1 cellular context compared by ENCODE assay signal in the genomic region with DNA sequence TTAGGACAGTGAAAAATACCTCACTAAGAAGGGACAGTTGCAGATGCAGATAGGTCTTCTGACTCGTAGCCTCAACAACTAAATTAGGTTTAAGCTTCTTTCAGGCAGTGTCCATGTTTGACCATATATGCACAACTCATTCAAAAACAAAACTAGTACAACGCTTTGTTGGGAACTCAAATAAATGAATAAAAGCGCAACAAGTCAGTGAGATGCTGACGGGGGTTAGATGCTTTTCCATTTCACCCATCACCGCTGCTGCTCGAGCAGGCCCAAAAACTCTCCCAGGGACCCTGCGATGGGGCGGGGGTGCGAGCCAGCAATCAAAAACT.
TF ChIP-seq lines count a peak whose summit lies in the region.

No MANE protein-coding gene starts in this region.

TF ChIP-seq in H1, 55 proteins besides CTCF, POLR2A, EP300 and RAD21:
- TF ChIP-seq GTF2F1 (IDR thresholded peaks at IDR 0.05; ENCODE audit: borderline replicate concordance, low read depth, low read length), result no peak
- TF ChIP-seq CEBPB (IDR thresholded peaks at IDR 0.05; ENCODE audit: low read depth, low read length), result no peak
- TF ChIP-seq HDAC2 (IDR thresholded peaks at IDR 0.05; ENCODE audit: borderline replicate concordance in 1 of 2, low read depth in 2 of 2, low read length in 2 of 2), result no peak
- no peak for TF ChIP-seq NRF1 (IDR thresholded peaks at IDR 0.05; ENCODE audit: low read depth, low read length)
- no peak for TF ChIP-seq BACH1 (IDR thresholded peaks at IDR 0.05; ENCODE audit: low read length)
- TF ChIP-seq TBP (IDR thresholded peaks at IDR 0.05; ENCODE audit: low read depth, low read length), result no peak
- no peak for TF ChIP-seq TCF12 (IDR thresholded peaks at IDR 0.05; ENCODE audit: low read depth, low read length)
- TF ChIP-seq SRF (IDR thresholded peaks at IDR 0.05; ENCODE audit: low read depth, low read length), result no peak
- no peak for TF ChIP-seq RFX5 (IDR thresholded peaks at IDR 0.05; ENCODE audit: borderline replicate concordance, low read depth, low read length)
- no peak for TF ChIP-seq RBBP5 (IDR thresholded peaks at IDR 0.05; ENCODE audit: borderline replicate concordance, low read depth, low read length)
- no peak for TF ChIP-seq SIRT6 (IDR thresholded peaks at IDR 0.05; ENCODE audit: low read length)
- no peak for TF ChIP-seq EGR1 (IDR thresholded peaks at IDR 0.05; ENCODE audit: borderline replicate concordance, low read depth, low read length)
- TF ChIP-seq ASH2L (IDR thresholded peaks at IDR 0.05; ENCODE audit: low read length), result no peak
- no peak for TF ChIP-seq POLR2AphosphoS5 (IDR thresholded peaks at IDR 0.05; ENCODE audit: low read depth, low read length)
- no peak for TF ChIP-seq TAF7 (optimal IDR thresholded peaks at IDR 0.05; ENCODE audit: borderline replicate concordance, low read depth, low read length)
- TF ChIP-seq, protein P1, sequence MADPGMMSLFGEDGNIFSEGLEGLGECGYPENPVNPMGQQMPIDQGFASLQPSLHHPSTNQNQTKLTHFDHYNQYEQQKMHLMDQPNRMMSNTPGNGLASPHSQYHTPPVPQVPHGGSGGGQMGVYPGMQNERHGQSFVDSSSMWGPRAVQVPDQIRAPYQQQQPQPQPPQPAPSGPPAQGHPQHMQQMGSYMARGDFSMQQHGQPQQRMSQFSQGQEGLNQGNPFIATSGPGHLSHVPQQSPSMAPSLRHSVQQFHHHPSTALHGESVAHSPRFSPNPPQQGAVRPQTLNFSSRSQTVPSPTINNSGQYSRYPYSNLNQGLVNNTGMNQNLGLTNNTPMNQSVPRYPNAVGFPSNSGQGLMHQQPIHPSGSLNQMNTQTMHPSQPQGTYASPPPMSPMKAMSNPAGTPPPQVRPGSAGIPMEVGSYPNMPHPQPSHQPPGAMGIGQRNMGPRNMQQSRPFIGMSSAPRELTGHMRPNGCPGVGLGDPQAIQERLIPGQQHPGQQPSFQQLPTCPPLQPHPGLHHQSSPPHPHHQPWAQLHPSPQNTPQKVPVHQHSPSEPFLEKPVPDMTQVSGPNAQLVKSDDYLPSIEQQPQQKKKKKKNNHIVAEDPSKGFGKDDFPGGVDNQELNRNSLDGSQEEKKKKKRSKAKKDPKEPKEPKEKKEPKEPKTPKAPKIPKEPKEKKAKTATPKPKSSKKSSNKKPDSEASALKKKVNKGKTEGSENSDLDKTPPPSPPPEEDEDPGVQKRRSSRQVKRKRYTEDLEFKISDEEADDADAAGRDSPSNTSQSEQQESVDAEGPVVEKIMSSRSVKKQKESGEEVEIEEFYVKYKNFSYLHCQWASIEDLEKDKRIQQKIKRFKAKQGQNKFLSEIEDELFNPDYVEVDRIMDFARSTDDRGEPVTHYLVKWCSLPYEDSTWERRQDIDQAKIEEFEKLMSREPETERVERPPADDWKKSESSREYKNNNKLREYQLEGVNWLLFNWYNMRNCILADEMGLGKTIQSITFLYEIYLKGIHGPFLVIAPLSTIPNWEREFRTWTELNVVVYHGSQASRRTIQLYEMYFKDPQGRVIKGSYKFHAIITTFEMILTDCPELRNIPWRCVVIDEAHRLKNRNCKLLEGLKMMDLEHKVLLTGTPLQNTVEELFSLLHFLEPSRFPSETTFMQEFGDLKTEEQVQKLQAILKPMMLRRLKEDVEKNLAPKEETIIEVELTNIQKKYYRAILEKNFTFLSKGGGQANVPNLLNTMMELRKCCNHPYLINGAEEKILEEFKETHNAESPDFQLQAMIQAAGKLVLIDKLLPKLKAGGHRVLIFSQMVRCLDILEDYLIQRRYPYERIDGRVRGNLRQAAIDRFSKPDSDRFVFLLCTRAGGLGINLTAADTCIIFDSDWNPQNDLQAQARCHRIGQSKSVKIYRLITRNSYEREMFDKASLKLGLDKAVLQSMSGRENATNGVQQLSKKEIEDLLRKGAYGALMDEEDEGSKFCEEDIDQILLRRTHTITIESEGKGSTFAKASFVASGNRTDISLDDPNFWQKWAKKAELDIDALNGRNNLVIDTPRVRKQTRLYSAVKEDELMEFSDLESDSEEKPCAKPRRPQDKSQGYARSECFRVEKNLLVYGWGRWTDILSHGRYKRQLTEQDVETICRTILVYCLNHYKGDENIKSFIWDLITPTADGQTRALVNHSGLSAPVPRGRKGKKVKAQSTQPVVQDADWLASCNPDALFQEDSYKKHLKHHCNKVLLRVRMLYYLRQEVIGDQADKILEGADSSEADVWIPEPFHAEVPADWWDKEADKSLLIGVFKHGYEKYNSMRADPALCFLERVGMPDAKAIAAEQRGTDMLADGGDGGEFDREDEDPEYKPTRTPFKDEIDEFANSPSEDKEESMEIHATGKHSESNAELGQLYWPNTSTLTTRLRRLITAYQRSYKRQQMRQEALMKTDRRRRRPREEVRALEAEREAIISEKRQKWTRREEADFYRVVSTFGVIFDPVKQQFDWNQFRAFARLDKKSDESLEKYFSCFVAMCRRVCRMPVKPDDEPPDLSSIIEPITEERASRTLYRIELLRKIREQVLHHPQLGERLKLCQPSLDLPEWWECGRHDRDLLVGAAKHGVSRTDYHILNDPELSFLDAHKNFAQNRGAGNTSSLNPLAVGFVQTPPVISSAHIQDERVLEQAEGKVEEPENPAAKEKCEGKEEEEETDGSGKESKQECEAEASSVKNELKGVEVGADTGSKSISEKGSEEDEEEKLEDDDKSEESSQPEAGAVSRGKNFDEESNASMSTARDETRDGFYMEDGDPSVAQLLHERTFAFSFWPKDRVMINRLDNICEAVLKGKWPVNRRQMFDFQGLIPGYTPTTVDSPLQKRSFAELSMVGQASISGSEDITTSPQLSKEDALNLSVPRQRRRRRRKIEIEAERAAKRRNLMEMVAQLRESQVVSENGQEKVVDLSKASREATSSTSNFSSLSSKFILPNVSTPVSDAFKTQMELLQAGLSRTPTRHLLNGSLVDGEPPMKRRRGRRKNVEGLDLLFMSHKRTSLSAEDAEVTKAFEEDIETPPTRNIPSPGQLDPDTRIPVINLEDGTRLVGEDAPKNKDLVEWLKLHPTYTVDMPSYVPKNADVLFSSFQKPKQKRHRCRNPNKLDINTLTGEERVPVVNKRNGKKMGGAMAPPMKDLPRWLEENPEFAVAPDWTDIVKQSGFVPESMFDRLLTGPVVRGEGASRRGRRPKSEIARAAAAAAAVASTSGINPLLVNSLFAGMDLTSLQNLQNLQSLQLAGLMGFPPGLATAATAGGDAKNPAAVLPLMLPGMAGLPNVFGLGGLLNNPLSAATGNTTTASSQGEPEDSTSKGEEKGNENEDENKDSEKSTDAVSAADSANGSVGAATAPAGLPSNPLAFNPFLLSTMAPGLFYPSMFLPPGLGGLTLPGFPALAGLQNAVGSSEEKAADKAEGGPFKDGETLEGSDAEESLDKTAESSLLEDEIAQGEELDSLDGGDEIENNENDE (IDR thresholded peaks at IDR 0.05; ENCODE audit: insufficient replicate concordance, low read length), result no peak
- TF ChIP-seq RXRA (IDR thresholded peaks at IDR 0.05; ENCODE audit: insufficient read depth, low read depth, low read length), result no peak
- no peak for TF ChIP-seq CHD1 (IDR thresholded peaks at IDR 0.05; ENCODE audit: low read depth, low read length)
- no peak for TF ChIP-seq KDM4A (IDR thresholded peaks at IDR 0.05; ENCODE audit: low read depth, low read length, severe bottlenecking)
